Comparison of ENCODE assay signal across 2 cellular contexts in genomic region chr18:31217038-31217437, GRCh38.
TF ChIP-seq lines count a peak whose summit lies in the region.

No MANE protein-coding gene starts in this region.

TF ChIP-seq in HepG2, 621 proteins besides CTCF, POLR2A, EP300 and RAD21 (continued from another document and continues in another):
- no peak for TF ChIP-seq KLF15 (CRISPR knock-in tag; IDR thresholded peaks at IDR 0.05; ENCODE audit: borderline replicate concordance)
- TF ChIP-seq MXD3 (CRISPR knock-in tag; IDR thresholded peaks at IDR 0.05): no peak
- TF ChIP-seq ARNTL (CRISPR knock-in tag; IDR thresholded peaks at IDR 0.05): no peak
- TF ChIP-seq ZNF264 (CRISPR knock-in tag; IDR thresholded peaks at IDR 0.05): no peak
- TF ChIP-seq ZNF646 (CRISPR knock-in tag; IDR thresholded peaks at IDR 0.05): no peak
- no peak for TF ChIP-seq ZNF451 (CRISPR knock-in tag; IDR thresholded peaks at IDR 0.05)
- no peak for TF ChIP-seq ATF3 (CRISPR knock-in tag; IDR thresholded peaks at IDR 0.05)
- no peak for TF ChIP-seq ZMYM2 (CRISPR knock-in tag; IDR thresholded peaks at IDR 0.05)
- no peak for TF ChIP-seq AKNA (CRISPR knock-in tag; IDR thresholded peaks at IDR 0.05; ENCODE audit: borderline replicate concordance)

TF ChIP-seq in WTC11, 78 proteins besides CTCF, POLR2A, EP300 and RAD21 (continued from another document):
- no peak for TF ChIP-seq ZNF532 (CRISPR knock-in tag; IDR thresholded peaks at IDR 0.05; ENCODE audit: borderline replicate concordance)
- no peak for TF ChIP-seq NFE2L1 (CRISPR knock-in tag; IDR thresholded peaks at IDR 0.05)
- no peak for TF ChIP-seq NR2C2 (CRISPR knock-in tag; IDR thresholded peaks at IDR 0.05)
- TF ChIP-seq ERG (CRISPR knock-in tag; IDR thresholded peaks at IDR 0.05): no peak
- no peak for TF ChIP-seq SP1 (CRISPR knock-in tag; conservative IDR thresholded peaks at IDR 0.05)
- no peak for TF ChIP-seq SOX15 (CRISPR knock-in tag; IDR thresholded peaks at IDR 0.05)
- TF ChIP-seq NR1H2 (CRISPR knock-in tag; IDR thresholded peaks at IDR 0.05): no peak
- TF ChIP-seq JAZF1 (CRISPR knock-in tag; IDR thresholded peaks at IDR 0.05): no peak
- TF ChIP-seq ZNF232 (CRISPR knock-in tag; IDR thresholded peaks at IDR 0.05): no peak
- no peak for TF ChIP-seq SMAD3 (CRISPR knock-in tag; IDR thresholded peaks at IDR 0.05; ENCODE audit: borderline replicate concordance)
- TF ChIP-seq E2F4 (CRISPR knock-in tag; IDR thresholded peaks at IDR 0.05; ENCODE audit: borderline replicate concordance, low read depth): no peak
